ENCODE assay signal across 8 cellular contexts in genomic region chr7:98831641-98832221, GRCh38. TPM values are rescaled to one million over a fixed set of nuclear protein-coding genes. Genes with fewer than 3 reads are reported as not detected.
DNase-seq lines count a peak whose midpoint lies in the region; ATAC-seq and TF ChIP-seq lines count a peak whose summit lies in the region.

No MANE protein-coding gene starts in this region.

- peaks cover 0 to 8% (median 0%) of the 10 kb centered on the region in 9 donors for H3K4me1 ChIP-seq in heart right ventricle

- POLR2A ChIA-PET in activated CD4-positive, alpha-beta T cell treated with anti-CD3 and anti-CD28 coated beads, Interleukin-2, amount 10 ng/mL, durations not matched to agents 7 days and 5 days (lab: Charles Lee): no interaction called here

- H3K36me3 ChIP-seq in heart right ventricle: no peaks in the 10 kb centered on the region

- WGBS in heart right ventricle, 2 donors: 75 to 82% methylated on average over 8 of the region's 8 CpGs

- no peak overlapping the region for H3K27ac Mint-ChIP-seq in activated CD4-positive, alpha-beta T cell treated with anti-CD3 and anti-CD28 coated beads, Interleukin-2, amount 10 ng/mL, durations not matched to agents 7 days and 5 days
- H3K27ac Mint-ChIP-seq in stimulated activated naive B cell treated with anti-CD40 and anti-IgM and Interleukin-4, amounts not matched to agents 10 μg/mL and 1 μg/mL and 100 μg/mL, for 72 hours: no peak overlapping the region

- no peaks in the 10 kb centered on the region for H3K27me3 Mint-ChIP-seq in activated CD4-positive, alpha-beta T cell treated with anti-CD3 and anti-CD28 coated beads, Interleukin-2, amount 10 ng/mL, durations not matched to agents 7 days and 5 days
- H3K27me3 Mint-ChIP-seq in stimulated activated naive B cell treated with anti-CD40 and anti-IgM and Interleukin-4, amounts not matched to agents 10 μg/mL and 1 μg/mL and 100 μg/mL, for 72 hours: peaks cover 36 to 51% of the 10 kb centered on the region in 2 donors

- TF ChIP-seq CTCF in heart right ventricle (IDR thresholded peaks at IDR 0.05): peak in 8 of 9 donors; percentile 14 to 68 (median 46)
- peak; percentile 58 for TF ChIP-seq CTCF in foreskin fibroblast (IDR thresholded peaks at IDR 0.05; ENCODE audit: low read depth, low read length)

- peak overlapping the region in 2 of 10 donors; percentile 17 to 22 for H3K27ac ChIP-seq in heart right ventricle

- peaks cover 0 to 14% (median 0%) of the 10 kb centered on the region in 7 donors for H3K27me3 ChIP-seq in heart right ventricle

- DNase-seq in heart right ventricle (peak in 1 of 2 donors; percentile 17), Right ventricle myocardium inferior (ENCODE audit: missing footprints) (no peak), foreskin fibroblast (peak in 1 of 2 donors; percentile 67), DMS153 (lab: John Stamatoyannopoulos, UW) (no peak), DMS114 treated with DMSO at 0.1 percent for 48 hours (lab: John Stamatoyannopoulos, UW; ENCODE audit: unreplicated experiment) (no peak), 8988T (no peak)
- peak; percentile 42 for DNase-seq in activated CD4-positive, alpha-beta T cell treated with anti-CD3 and anti-CD28 coated beads, Interleukin-2, amount 10 ng/mL, durations not matched to agents 7 days and 5 days
- DNase-seq in stimulated activated naive B cell treated with anti-CD40 and anti-IgM and Interleukin-4, amounts not matched to agents 10 μg/mL and 1 μg/mL and 100 μg/mL, for 72 hours: peak; percentile 1

- ATAC-seq in heart right ventricle: no peak
- ATAC-seq in Right ventricle myocardium inferior: no peak
- no peak for ATAC-seq in stimulated activated naive B cell treated with anti-CD40 and anti-IgM and Interleukin-4, amounts not matched to agents 10 μg/mL and 1 μg/mL and 100 μg/mL, for 72 hours (replicated peaks)

- no peaks in the 10 kb centered on the region for H3K4me1 Mint-ChIP-seq in activated CD4-positive, alpha-beta T cell treated with anti-CD3 and anti-CD28 coated beads, Interleukin-2, amount 10 ng/mL, durations not matched to agents 7 days and 5 days
- no peaks in the 10 kb centered on the region for H3K4me1 Mint-ChIP-seq in stimulated activated naive B cell treated with anti-CD40 and anti-IgM and Interleukin-4, amounts not matched to agents 10 μg/mL and 1 μg/mL and 100 μg/mL, for 72 hours

- H3K4me3 ChIP-seq in heart right ventricle (no peak overlapping the region), foreskin fibroblast (ENCODE audit: low read depth in 1 of 2, low read length in 2 of 2) (no peak overlapping the region)

- intact Hi-C loops in heart right ventricle (cut with DNase I): loop anchor here in 1 of 10 donors (5.0 kb wide), 1 partner anchor 74 kb away; no protein-coding TSS in a partner anchor
- intact Hi-C loops in Right ventricle myocardium inferior (cut with DNase I): loop anchor here (1.0 to 10.0 kb wide), 2 partner anchors 15 to 217 kb away; partner anchors contain the start of gene NPTX2

- no peaks in the 10 kb centered on the region for H3K9me3 Mint-ChIP-seq in activated CD4-positive, alpha-beta T cell treated with anti-CD3 and anti-CD28 coated beads, Interleukin-2, amount 10 ng/mL, durations not matched to agents 7 days and 5 days
- peaks cover 0 to 2% of the 10 kb centered on the region in 2 donors for H3K9me3 Mint-ChIP-seq in stimulated activated naive B cell treated with anti-CD40 and anti-IgM and Interleukin-4, amounts not matched to agents 10 μg/mL and 1 μg/mL and 100 μg/mL, for 72 hours

- no peaks in the 10 kb centered on the region for H3K9me3 ChIP-seq in heart right ventricle

- CTCF ChIA-PET in activated CD4-positive, alpha-beta T cell treated with anti-CD3 and anti-CD28 coated beads, Interleukin-2, amount 10 ng/mL, durations not matched to agents 7 days and 5 days (lab: Charles Lee): interaction anchor here (0.9 to 1.5 kb wide), 3 partner anchors 10 to 410 kb away, joined by 3 to 4 read pairs (median 3); no protein-coding TSS in a partner anchor

- H3K4me3 Mint-ChIP-seq in activated CD4-positive, alpha-beta T cell treated with anti-CD3 and anti-CD28 coated beads, Interleukin-2, amount 10 ng/mL, durations not matched to agents 7 days and 5 days: no peak overlapping the region
- no peak overlapping the region for H3K4me3 Mint-ChIP-seq in stimulated activated naive B cell treated with anti-CD40 and anti-IgM and Interleukin-4, amounts not matched to agents 10 μg/mL and 1 μg/mL and 100 μg/mL, for 72 hours

- H3K36me3 Mint-ChIP-seq in activated CD4-positive, alpha-beta T cell treated with anti-CD3 and anti-CD28 coated beads, Interleukin-2, amount 10 ng/mL, durations not matched to agents 7 days and 5 days (ENCODE audit: low read depth): no peaks in the 10 kb centered on the region
- peaks cover 0 to 2% of the 10 kb centered on the region in 2 donors for H3K36me3 Mint-ChIP-seq in stimulated activated naive B cell treated with anti-CD40 and anti-IgM and Interleukin-4, amounts not matched to agents 10 μg/mL and 1 μg/mL and 100 μg/mL, for 72 hours

RNA-seq across cellular contexts. Expression of gene TMEM130, which starts 38.1 kb away (rescaled TPM):
- total RNA-seq in heart right ventricle (1 to 10 TPM in 1 of 10 donors, under 1 TPM in 1, not detected in 8; 0.29 to 1.5 TPM), Right ventricle myocardium inferior (not detected)
- polyA plus RNA-seq in heart right ventricle: under 1 TPM; 0.12 to 0.22 TPM
- not detected for total RNA-seq in activated CD4-positive, alpha-beta T cell treated with anti-CD3 and anti-CD28 coated beads, Interleukin-2, amount 10 ng/mL, durations not matched to agents 7 days and 5 days

RNA-seq across cellular contexts. Expression of gene TRRAP, which starts 46.6 kb away (rescaled TPM):
- 10 to 100 TPM; 14.6 to 25.1 (median 22.7) TPM for total RNA-seq in heart right ventricle
- polyA plus RNA-seq in heart right ventricle: 10 to 100 TPM in 1 of 2 donors, 1 to 10 TPM in 1; 4.8 to 12.7 TPM
- total RNA-seq in Right ventricle myocardium inferior: 14.3 TPM
- total RNA-seq in activated CD4-positive, alpha-beta T cell treated with anti-CD3 and anti-CD28 coated beads, Interleukin-2, amount 10 ng/mL, durations not matched to agents 7 days and 5 days: 10 to 100 TPM; 63.4 to 65.1 TPM

Comparison
In these comparisons a context has a peak if more than half of its experiments do, and no peak if none do; other contexts are left out.
1. DNase-seq: peak in activated CD4-positive, alpha-beta T cell treated with anti-CD3 and anti-CD28 coated beads, Interleukin-2, amount 10 ng/mL, durations not matched to agents 7 days and 5 days (single experiment) and stimulated activated naive B cell treated with anti-CD40 and anti-IgM and Interleukin-4, amounts not matched to agents 10 μg/mL and 1 μg/mL and 100 μg/mL, for 72 hours (single experiment); none in Right ventricle myocardium inferior (single experiment), DMS153 (single experiment), DMS114 treated with DMSO at 0.1 percent for 48 hours (single experiment) and 8988T (single experiment).